8 cellular contexts compared by ENCODE assay signal in the genomic region with DNA sequence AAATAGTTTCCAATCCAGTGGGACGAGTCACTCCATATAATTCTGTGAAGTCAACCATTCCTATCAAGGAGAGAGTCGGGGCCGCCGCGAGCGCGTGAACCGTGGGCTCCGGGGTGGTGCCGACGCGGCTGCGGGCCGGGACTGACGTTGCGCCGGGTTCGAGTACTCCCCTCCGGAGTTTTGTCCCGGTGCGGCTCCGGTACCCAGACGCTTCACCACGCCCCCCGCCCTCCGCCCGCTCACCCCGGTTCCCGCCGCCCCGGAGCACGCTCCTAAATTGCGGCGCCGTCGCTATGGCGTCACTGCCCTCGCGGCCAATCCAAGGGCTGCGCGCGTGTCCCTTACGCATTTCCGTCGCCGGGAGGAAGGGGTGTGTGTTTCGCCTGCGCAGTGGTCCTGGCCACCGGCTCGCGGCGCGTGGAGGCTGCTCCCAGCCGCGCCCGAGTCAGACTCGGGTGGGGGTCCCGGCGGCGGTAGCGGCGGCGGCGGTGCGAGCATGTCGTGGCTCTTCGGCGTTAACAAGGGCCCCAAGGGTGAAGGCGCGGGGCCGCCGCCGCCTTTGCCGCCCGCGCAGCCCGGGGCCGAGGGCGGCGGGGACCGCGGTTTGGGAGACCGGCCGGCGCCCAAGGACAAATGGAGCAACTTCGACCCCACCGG. TPM values are rescaled to one million over a fixed set of nuclear protein-coding genes. Genes with fewer than 3 reads are reported as not detected.
DNase-seq lines count a peak whose midpoint lies in the region; ATAC-seq and TF ChIP-seq lines count a peak whose summit lies in the region.

A gene with protein sequence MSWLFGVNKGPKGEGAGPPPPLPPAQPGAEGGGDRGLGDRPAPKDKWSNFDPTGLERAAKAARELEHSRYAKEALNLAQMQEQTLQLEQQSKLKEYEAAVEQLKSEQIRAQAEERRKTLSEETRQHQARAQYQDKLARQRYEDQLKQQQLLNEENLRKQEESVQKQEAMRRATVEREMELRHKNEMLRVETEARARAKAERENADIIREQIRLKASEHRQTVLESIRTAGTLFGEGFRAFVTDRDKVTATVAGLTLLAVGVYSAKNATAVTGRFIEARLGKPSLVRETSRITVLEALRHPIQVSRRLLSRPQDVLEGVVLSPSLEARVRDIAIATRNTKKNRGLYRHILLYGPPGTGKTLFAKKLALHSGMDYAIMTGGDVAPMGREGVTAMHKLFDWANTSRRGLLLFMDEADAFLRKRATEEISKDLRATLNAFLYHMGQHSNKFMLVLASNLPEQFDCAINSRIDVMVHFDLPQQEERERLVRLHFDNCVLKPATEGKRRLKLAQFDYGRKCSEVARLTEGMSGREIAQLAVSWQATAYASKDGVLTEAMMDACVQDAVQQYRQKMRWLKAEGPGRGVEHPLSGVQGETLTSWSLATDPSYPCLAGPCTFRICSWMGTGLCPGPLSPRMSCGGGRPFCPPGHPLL (plus strand): TSS at position 377 of the 657 bp plus-strand sequence. CDS start 120 bp downstream, at position 497.

- TF ChIP-seq POLR2A in GM10847 (IDR thresholded peaks at IDR 0.05; ENCODE audit: extremely low read depth, insufficient read length) = peak; percentile 68

- peaks cover 16% of the 10 kb centered on the region for H3K4me1 Mint-ChIP-seq in activated naive CD8-positive, alpha-beta T cell treated with anti-CD3 and anti-CD28 coated beads, Interleukin-2, amount 10 ng/mL, durations not matched to agents 7 days and 5 days
- peaks cover 25% of the 10 kb centered on the region for H3K4me1 Mint-ChIP-seq in osteocyte (ENCODE audit: unreplicated experiment)

- TF ChIP-seq CTCF in SU-DHL-6 (IDR thresholded peaks at IDR 0.05; ENCODE audit: insufficient read depth, low read length, poor library complexity, severe bottlenecking) (no peak), osteocyte (IDR thresholded peaks at IDR 0.05) (no peak)

- H3K27me3 Mint-ChIP-seq in activated naive CD8-positive, alpha-beta T cell treated with anti-CD3 and anti-CD28 coated beads, Interleukin-2, amount 10 ng/mL, durations not matched to agents 7 days and 5 days = no peaks in the 10 kb centered on the region
- H3K27me3 Mint-ChIP-seq in osteocyte (ENCODE audit: unreplicated experiment) = no peaks in the 10 kb centered on the region

- H3K27ac Mint-ChIP-seq in activated naive CD8-positive, alpha-beta T cell treated with anti-CD3 and anti-CD28 coated beads, Interleukin-2, amount 10 ng/mL, durations not matched to agents 7 days and 5 days = peak within 1 kb of the TSS; percentile 81
- H3K27ac Mint-ChIP-seq in osteocyte (ENCODE audit: unreplicated experiment) = peak within 1 kb of the TSS; percentile 80

- POLR2A ChIA-PET in activated naive CD8-positive, alpha-beta T cell treated with anti-CD3 and anti-CD28 coated beads, Interleukin-2, amount 10 ng/mL, durations not matched to agents 7 days and 5 days (lab: Charles Lee) = no interaction called here

- under 1% methylated on average over 87 of the region's 87 CpGs for WGBS in thymus

- H3K27ac ChIP-seq in SU-DHL-6 (ENCODE audit: low read depth, low read length) = peak within 1 kb of the TSS; percentile 31; the same call in 1 of the 2 replicates
- H3K27ac ChIP-seq in thymus (ENCODE audit: low read depth) = peak within 1 kb of the TSS; percentile 84

- intact Hi-C loops in head of caudate nucleus (cut with DNase I) = no loop called here

- peak within 1 kb of the TSS; percentile 85 for H3K4me3 Mint-ChIP-seq in activated naive CD8-positive, alpha-beta T cell treated with anti-CD3 and anti-CD28 coated beads, Interleukin-2, amount 10 ng/mL, durations not matched to agents 7 days and 5 days
- H3K4me3 Mint-ChIP-seq in osteocyte (ENCODE audit: unreplicated experiment) = peak within 1 kb of the TSS; percentile 85

- ATAC-seq in HG02642 (IDR thresholded peaks at IDR 0.05; ENCODE audit: poor library complexity, unreplicated experiment) = peak; percentile 91
- ATAC-seq in activated naive CD8-positive, alpha-beta T cell treated with anti-CD3 and anti-CD28 coated beads, Interleukin-2, amount 10 ng/mL, durations not matched to agents 7 days and 5 days (ENCODE audit: low read depth) = peak; percentile 93

- H3K9ac ChIP-seq in SU-DHL-6 (ENCODE audit: low read length) = peak within 1 kb of the TSS; percentile 85

- H3K4me2 ChIP-seq in SU-DHL-6 (ENCODE audit: low read depth, low read length, poor library complexity, severe bottlenecking) = peak within 1 kb of the TSS; percentile 94

- no peaks in the 10 kb centered on the region for H3K9me3 Mint-ChIP-seq in activated naive CD8-positive, alpha-beta T cell treated with anti-CD3 and anti-CD28 coated beads, Interleukin-2, amount 10 ng/mL, durations not matched to agents 7 days and 5 days
- no peaks in the 10 kb centered on the region for H3K9me3 Mint-ChIP-seq in osteocyte (ENCODE audit: unreplicated experiment)

- peaks cover 8% of the 10 kb centered on the region for H3K4me1 ChIP-seq in thymus (ENCODE audit: control insufficient read depth, insufficient read depth, low read length)

- no peaks in the 10 kb centered on the region for H3K9me2 ChIP-seq in SU-DHL-6 (replicated peaks; ENCODE audit: insufficient read depth, low read length)

- DNase-seq in NCI-H1105 treated with DMSO at 0.1 percent for 48 hours (lab: John Stamatoyannopoulos, UW) (peak; percentile 90), head of caudate nucleus (peak; percentile 85 to 98 (median 95)), osteocyte (ENCODE audit: extremely low spot score, unreplicated experiment) (peak; percentile 94)
- DNase-seq in activated naive CD8-positive, alpha-beta T cell treated with anti-CD3 and anti-CD28 coated beads, Interleukin-2, amount 10 ng/mL, durations not matched to agents 7 days and 5 days = peak; percentile 91

- H2AFZ ChIP-seq in SU-DHL-6 (ENCODE audit: low read depth, low read length, severe bottlenecking) = peak within 1 kb of the TSS; percentile 91

- H3K9me3 ChIP-seq in SU-DHL-6 (ENCODE audit: insufficient read depth, low read length) (no peaks in the 10 kb centered on the region), thymus (ENCODE audit: control insufficient read depth) (no peaks in the 10 kb centered on the region)

- no peaks in the 10 kb centered on the region for H3K36me3 ChIP-seq in SU-DHL-6 (ENCODE audit: low read length)
- H3K36me3 ChIP-seq in thymus (ENCODE audit: control insufficient read depth, insufficient read depth) = no peaks in the 10 kb centered on the region

- H3K27me3 ChIP-seq in SU-DHL-6 (ENCODE audit: low read length) (no peaks in the 10 kb centered on the region), thymus (ENCODE audit: control insufficient read depth, insufficient read depth) (no peaks in the 10 kb centered on the region)

- peaks cover 4% of the 10 kb centered on the region for H3K36me3 Mint-ChIP-seq in activated naive CD8-positive, alpha-beta T cell treated with anti-CD3 and anti-CD28 coated beads, Interleukin-2, amount 10 ng/mL, durations not matched to agents 7 days and 5 days
- H3K36me3 Mint-ChIP-seq in osteocyte (ENCODE audit: unreplicated experiment) = no peaks in the 10 kb centered on the region

- H3K4me3 ChIP-seq in SU-DHL-6 (ENCODE audit: insufficient read depth, low read length, poor library complexity, severe bottlenecking) = peak within 1 kb of the TSS; percentile 93
- H3K4me3 ChIP-seq in thymus (ENCODE audit: low read length) = peak within 1 kb of the TSS; percentile 89

- H3K79me2 ChIP-seq in SU-DHL-6 (ENCODE audit: insufficient read depth, low read length) = peaks cover 26% of the 10 kb centered on the region

- H3F3A ChIP-seq in SU-DHL-6 (ENCODE audit: insufficient read depth) = peaks cover 11% of the 10 kb centered on the region

- no peaks in the 10 kb centered on the region for H4K20me1 ChIP-seq in SU-DHL-6 (ENCODE audit: low read depth, low read length)

RNA-seq across cellular contexts. Expression of the gene that starts here (rescaled TPM):
- total RNA-seq in activated naive CD8-positive, alpha-beta T cell treated with anti-CD3 and anti-CD28 coated beads, Interleukin-2, amount 10 ng/mL, durations not matched to agents 7 days and 5 days = 10 to 100 TPM; 35.2 to 37.9 TPM
- 26.9 and 28.6 TPM in 2 replicates for total RNA-seq in osteocyte
- polyA plus RNA-seq in thymus = 58.9 TPM

Comparison
In these comparisons a context has a peak if more than half of its experiments do, and no peak if none do; other contexts are left out.
1. Peak in every context shown above with its lines: DNase-seq, ATAC-seq, H3K4me3 ChIP-seq and H3K27ac ChIP-seq.